Comparison of ENCODE assay signal across 13 cellular contexts in the genomic region with DNA sequence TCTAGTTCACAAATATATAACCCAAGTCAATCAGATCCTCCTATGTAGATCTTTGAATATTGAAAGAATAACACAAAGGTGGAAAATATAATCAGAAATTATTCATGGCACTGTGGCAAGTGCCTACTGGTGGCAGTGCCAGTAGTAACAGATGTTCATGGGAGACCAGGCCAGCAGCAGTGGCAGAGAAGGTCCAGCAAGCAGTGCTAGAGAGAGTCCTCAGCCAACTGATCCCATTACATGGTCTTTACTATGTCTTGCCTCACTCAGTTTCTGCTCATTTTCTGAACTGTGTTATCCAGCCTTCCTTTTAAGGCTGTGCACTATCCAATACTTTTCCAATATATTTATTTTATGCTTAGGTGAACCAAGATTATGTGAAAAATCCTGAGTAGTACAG.
A peak's percentile ranks its signal among the peaks of the same experiment; 100 is the strongest.
DNase-seq lines count a peak whose midpoint lies in the region; ATAC-seq and TF ChIP-seq lines count a peak whose summit lies in the region.
"Had no signal": no experiment of that assay in that cellular context is flagged by ENCODE, and none has a peak within 500 bp of the region (broad histone marks: within the 10 kb centered on the region; RNA-seq: fewer than 3 reads in every experiment).

No MANE protein-coding gene starts in this region.

- H3K27me3 ChIP-seq in muscle layer of colon (ENCODE audit: control insufficient read depth in 1 of 2, insufficient read depth in 2 of 2, low read length in 2 of 2), result no peaks in the 10 kb centered on the region
- H3K27me3 ChIP-seq in uterus, result no peaks in the 10 kb centered on the region

- no peak for TF ChIP-seq CTCF in uterus (IDR thresholded peaks at IDR 0.05)
- no peak for TF ChIP-seq CTCF in omental fat pad (IDR thresholded peaks at IDR 0.05)
- no peak for TF ChIP-seq CTCF in WTC11 (IDR thresholded peaks at IDR 0.05)

- no peaks in the 10 kb centered on the region for H3K9me3 ChIP-seq in muscle layer of colon (ENCODE audit: low read length)
- no peaks in the 10 kb centered on the region for H3K9me3 ChIP-seq in uterus

- CTCF ChIA-PET in WTC11 (lab: Charles Lee), result interaction anchor here (1.3 kb wide), 1 partner anchor 13 kb away, joined by 4 read pairs; no protein-coding TSS in a partner anchor

- H3K9me3 Mint-ChIP-seq in WTC11, result no peaks in the 10 kb centered on the region

- no peak overlapping the region for H3K4me3 ChIP-seq in muscle layer of colon (ENCODE audit: low read depth in 1 of 2, low read length in 2 of 2)
- H3K4me3 ChIP-seq in uterus, result no peak overlapping the region

- POLR2A ChIA-PET in WTC11 (lab: Charles Lee), result no interaction called here

- H3K27ac Mint-ChIP-seq in WTC11, result no peak overlapping the region

- H3K27me3 Mint-ChIP-seq in WTC11 (ENCODE audit: low read depth), result no peaks in the 10 kb centered on the region

- no peak overlapping the region for H3K4me3 Mint-ChIP-seq in WTC11

- H3K4me1 Mint-ChIP-seq in WTC11, result peaks cover 20% of the 10 kb centered on the region

- H3K36me3 ChIP-seq in muscle layer of colon (ENCODE audit: insufficient read depth, low read length), result no peaks in the 10 kb centered on the region
- H3K36me3 ChIP-seq in uterus, result no peaks in the 10 kb centered on the region

- H3K36me3 Mint-ChIP-seq in WTC11, result no peaks in the 10 kb centered on the region

- intact Hi-C loops in Right ventricle myocardium inferior (cut with DNase I), result loop anchor here (5.0 kb wide), 1 partner anchor 126 kb away; the partner anchor contains the start of gene MRTFA
- intact Hi-C loops in cardiac septum (cut with DNase I), result no loop called here
- intact Hi-C loops in uterus (cut with DNase I; ENCODE audit: low total_unique reads), result no loop called here

- H3K4me1 ChIP-seq in muscle layer of colon (ENCODE audit: insufficient read depth, low read length), result peaks cover 45% of the 10 kb centered on the region
- peaks cover 18 to 33% of the 10 kb centered on the region in 2 donors for H3K4me1 ChIP-seq in uterus

- ATAC-seq in Right ventricle myocardium inferior (peak; percentile 35), omental fat pad (ENCODE audit: low FRiP score) (no peak), WTC11 (no peak)

- TF ChIP-seq POLR2A in uterus (IDR thresholded peaks at IDR 0.05), result no peak

- H3K9ac ChIP-seq in muscle layer of colon (ENCODE audit: low read length), result no peak overlapping the region

- H3K27ac ChIP-seq in epithelial cell of prostate (peak overlapping the region; percentile 73), muscle layer of colon (ENCODE audit: low read depth, low read length) (peak overlapping the region; percentile 52), uterus (peak overlapping the region; percentile 87 to 95)

- DNase-seq in Right ventricle myocardium inferior (ENCODE audit: missing footprints), result peak; percentile 51
- DNase-seq in cardiac septum (ENCODE audit: low spot score), result no peak
- no peak for DNase-seq in epithelial cell of prostate (ENCODE audit: low read depth, low spot score)
- DNase-seq in uterus, result no peak
- DNase-seq in omental fat pad (ENCODE audit: low spot score), result no peak
- no peak for DNase-seq in ecto neural progenitor cell (ENCODE audit: low spot score)
- DNase-seq in WTC11 (ENCODE audit: low spot score), result no peak
- DNase-seq: MM.1S; NK-92 treated with Interleukin-12 subunit alpha and Interleukin-12 subunit beta, amount 100 ng/mL, for 24 hours; stimulated activated CD4-positive, alpha-beta T cell treated with anti-CD3 and anti-CD28 coated beads, Interleukin-1b, Interleukin-23, amount 100 ng/mL, for 48 hours; stimulated activated naive CD4-positive, alpha-beta T cell treated with Interleukin-2 at 50 U/mL for 16 hours; T1000 had no signal

TF ChIP-seq in WTC11, 78 proteins besides CTCF, POLR2A, EP300 and RAD21:
- TF ChIP-seq NFYB (CRISPR knock-in tag; conservative IDR thresholded peaks at IDR 0.05; ENCODE audit: low read depth) (no peak), IRF2 (CRISPR knock-in tag; IDR thresholded peaks at IDR 0.05; ENCODE audit: borderline replicate concordance, low read depth) (no peak), PRDM15 (CRISPR knock-in tag; IDR thresholded peaks at IDR 0.05) (no peak), HMGA2 (CRISPR knock-in tag; IDR thresholded peaks at IDR 0.05) (no peak), TP53 (CRISPR knock-in tag; IDR thresholded peaks at IDR 0.05) (no peak), FOXK1 (CRISPR knock-in tag; IDR thresholded peaks at IDR 0.05) (no peak), SOX15 (CRISPR knock-in tag; IDR thresholded peaks at IDR 0.05) (no peak), ZNF232 (CRISPR knock-in tag; IDR thresholded peaks at IDR 0.05) (no peak), FOXJ3 (CRISPR knock-in tag; IDR thresholded peaks at IDR 0.05; ENCODE audit: borderline replicate concordance) (no peak)
- TF ChIP-seq, protein P1, sequence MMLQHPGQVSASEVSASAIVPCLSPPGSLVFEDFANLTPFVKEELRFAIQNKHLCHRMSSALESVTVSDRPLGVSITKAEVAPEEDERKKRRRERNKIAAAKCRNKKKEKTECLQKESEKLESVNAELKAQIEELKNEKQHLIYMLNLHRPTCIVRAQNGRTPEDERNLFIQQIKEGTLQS (CRISPR knock-in tag; conservative IDR thresholded peaks at IDR 0.05), result no peak
TF ChIP-seq in WTC11: peak in this region for 0.
